Comparison of ENCODE assay signal across 21 cellular contexts in the genomic region with DNA sequence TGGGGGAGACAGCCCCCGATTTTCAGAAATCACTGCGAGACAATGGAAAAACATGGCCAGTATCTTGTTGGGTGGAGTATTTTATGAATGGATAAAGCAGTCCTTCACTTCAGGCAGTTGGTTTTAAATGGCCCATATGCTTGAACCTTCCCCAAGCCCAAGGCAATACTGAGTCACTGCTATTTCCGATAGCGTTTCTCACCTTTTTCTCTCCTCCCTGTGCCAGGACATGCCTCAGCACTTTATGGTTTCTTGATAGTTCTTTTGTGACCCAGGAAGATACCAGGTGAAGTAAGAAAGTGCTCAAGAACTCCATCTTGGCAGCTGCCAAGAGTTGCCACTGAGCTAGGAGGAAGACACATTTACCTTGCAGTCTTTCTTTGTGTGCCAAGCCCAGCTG. TPM values are rescaled to one million over a fixed set of nuclear protein-coding genes. Genes with fewer than 3 reads are reported as not detected.
DNase-seq lines count a peak whose midpoint lies in the region; ATAC-seq, FAIRE-seq and TF ChIP-seq lines count a peak whose summit lies in the region.
"Had no signal": no experiment of that assay in that cellular context is flagged by ENCODE, and none has a peak within 500 bp of the region (broad histone marks: within the 10 kb centered on the region; RNA-seq: fewer than 3 reads in every experiment).

No MANE protein-coding gene starts in this region.

- no peaks in the 10 kb centered on the region for H3K36me3 Mint-ChIP-seq in progenitor cell of endocrine pancreas (ENCODE audit: insufficient read depth)
- H3K36me3 Mint-ChIP-seq: CD14-positive monocyte; CD8-positive, alpha-beta T cell had no signal

- no peaks in the 10 kb centered on the region for H4K20me1 ChIP-seq in keratinocyte (ENCODE audit: control insufficient read depth, extremely low read depth, insufficient read depth, low read length)

- peaks cover 3% of the 10 kb centered on the region for H3K27me3 Mint-ChIP-seq in progenitor cell of endocrine pancreas

- H3K4me1 ChIP-seq in left ventricle myocardium inferior (peaks cover 6% of the 10 kb centered on the region), keratinocyte (ENCODE audit: control insufficient read depth, extremely low read depth, insufficient read depth, low read length) (peaks cover 13% of the 10 kb centered on the region), uterus (no peaks in the 10 kb centered on the region)
- H3K4me1 ChIP-seq: BE2C, HAP-1 had no signal

- H3K27ac Mint-ChIP-seq in progenitor cell of endocrine pancreas: no peak overlapping the region
- H3K27ac Mint-ChIP-seq: CD14-positive monocyte; CD8-positive, alpha-beta T cell had no signal

- H3K9me3 ChIP-seq in left ventricle myocardium inferior (replicated peaks) (no peaks in the 10 kb centered on the region), keratinocyte (ENCODE audit: control insufficient read depth, low read depth, low read length) (no peaks in the 10 kb centered on the region), uterus (no peaks in the 10 kb centered on the region)
- H3K9me3 ChIP-seq: BE2C, HAP-1 had no signal

- no peak overlapping the region for H3K9ac ChIP-seq in keratinocyte (ENCODE audit: control insufficient read depth, extremely low read depth, insufficient read depth, low read length)

- no peaks in the 10 kb centered on the region for H3K9me1 ChIP-seq in keratinocyte (ENCODE audit: control insufficient read depth, extremely low read depth, insufficient read depth, low read length)

- TF ChIP-seq CTCF in left ventricle myocardium inferior (IDR thresholded peaks at IDR 0.05; ENCODE audit: borderline replicate concordance) (no peak), bronchial epithelial cell (IDR thresholded peaks at IDR 0.05; ENCODE audit: insufficient read depth, low read length, severe bottlenecking) (no peak), keratinocyte (optimal IDR thresholded peaks at IDR 0.05 in 1 of 3, IDR thresholded peaks at IDR 0.05 in 1 of 3, conservative IDR thresholded peaks at IDR 0.05 in 1 of 3; ENCODE audit: extremely low read depth in 1 of 3, insufficient read depth in 2 of 3, low read length in 3 of 3) (no peak), uterus (IDR thresholded peaks at IDR 0.05) (no peak), progenitor cell of endocrine pancreas (IDR thresholded peaks at IDR 0.05; ENCODE audit: unreplicated experiment) (no peak)

- no peak overlapping the region for H3K4me3 ChIP-seq in left ventricle myocardium inferior
- H3K4me3 ChIP-seq in bronchial epithelial cell (ENCODE audit: low read depth, low read length): no peak overlapping the region
- no peak overlapping the region for H3K4me3 ChIP-seq in keratinocyte (ENCODE audit: control insufficient read depth in 2 of 3, extremely low read depth in 1 of 3, insufficient read depth in 2 of 3, low read depth in 1 of 3, low read length in 3 of 3)
- no peak overlapping the region for H3K4me3 ChIP-seq in uterus
- H3K4me3 ChIP-seq: HAP-1 had no signal

- H3K4me2 ChIP-seq in keratinocyte (ENCODE audit: control insufficient read depth, extremely low read depth, insufficient read depth, low read depth, low read length): peak overlapping the region; percentile 20

- H3K4me3 Mint-ChIP-seq in progenitor cell of endocrine pancreas (ENCODE audit: low read depth): no peak overlapping the region
- H3K4me3 Mint-ChIP-seq: CD14-positive monocyte; CD8-positive, alpha-beta T cell had no signal

- H3K36me3 ChIP-seq in left ventricle myocardium inferior (no peaks in the 10 kb centered on the region), bronchial epithelial cell (ENCODE audit: control insufficient read depth, insufficient read depth, low read length) (no peaks in the 10 kb centered on the region), keratinocyte (ENCODE audit: control insufficient read depth in 2 of 2, extremely low read depth in 1 of 2, insufficient read depth in 2 of 2, low read length in 2 of 2) (no peaks in the 10 kb centered on the region), uterus (no peaks in the 10 kb centered on the region)
- H3K36me3 ChIP-seq: BE2C, HAP-1 had no signal

- DNase-seq in left ventricle myocardium inferior (no peak), left ventricle myocardium superior (no peak), bronchial epithelial cell (ENCODE audit: low read depth) (peak; percentile 42), keratinocyte (ENCODE audit: low read depth, low spot score) (peak; percentile 5), uterus (no peak), NCI-H2107 treated with DMSO at 0.1 percent for 48 hours (lab: John Stamatoyannopoulos, UW; ENCODE audit: unreplicated experiment) (no peak), progenitor cell of endocrine pancreas (ENCODE audit: low spot score, unreplicated experiment) (no peak), C1 segment of cervical spinal cord (lab: John Stamatoyannopoulos, UW) (no peak)
- DNase-seq: BE2C; CD8-positive, alpha-beta T cell; COR-L47; DND-41; GDM1 had no signal

- no peak for TF ChIP-seq POLR2A in uterus (IDR thresholded peaks at IDR 0.05)

- H3K27ac ChIP-seq in left ventricle myocardium inferior (replicated peaks): peak overlapping the region; percentile 64
- no peak overlapping the region for H3K27ac ChIP-seq in keratinocyte (ENCODE audit: control insufficient read depth, insufficient read depth, low read length)
- H3K27ac ChIP-seq in uterus: peak overlapping the region; percentile 23 to 53

- H2AFZ ChIP-seq in keratinocyte (ENCODE audit: control insufficient read depth, low read length): peak overlapping the region; percentile 27

- no peaks in the 10 kb centered on the region for H3K4me1 Mint-ChIP-seq in progenitor cell of endocrine pancreas (ENCODE audit: low read depth)

- no peaks in the 10 kb centered on the region for H3K79me2 ChIP-seq in keratinocyte (ENCODE audit: control insufficient read depth, insufficient read depth, low read length)

- dilution Hi-C loops in keratinocyte (cut with MboI; ENCODE audit: extremely low pct_ligation_motif_present, low sequenced_read_pairs): no loop called here

- FAIRE-seq in bronchial epithelial cell (lab: Jason Lieb, UNC) (no peak), keratinocyte (lab: Jason Lieb, UNC) (peak; percentile 83)
- FAIRE-seq: A204.1, D721Med, GM12892, H1 had no signal

- H3K9me3 Mint-ChIP-seq in progenitor cell of endocrine pancreas (ENCODE audit: low read depth): peaks cover 17% of the 10 kb centered on the region
- H3K9me3 Mint-ChIP-seq: CD8-positive, alpha-beta T cell had no signal

- no peaks in the 10 kb centered on the region for H3K27me3 ChIP-seq in left ventricle myocardium inferior (ENCODE audit: low read depth)
- H3K27me3 ChIP-seq in bronchial epithelial cell (ENCODE audit: control insufficient read depth, insufficient read depth, low read length): no peaks in the 10 kb centered on the region
- H3K27me3 ChIP-seq in keratinocyte (ENCODE audit: control insufficient read depth, extremely low read depth, insufficient read depth, low read length): no peaks in the 10 kb centered on the region
- H3K27me3 ChIP-seq in uterus: no peaks in the 10 kb centered on the region
- H3K27me3 ChIP-seq: BE2C had no signal

- intact Hi-C loops in left ventricle myocardium inferior (cut with micrococcal nuclease): no loop called here
- intact Hi-C loops in left ventricle myocardium superior (cut with micrococcal nuclease): no loop called here
- intact Hi-C loops in uterus (cut with DNase I; ENCODE audit: low total_unique reads): no loop called here

- no peak for ATAC-seq in left ventricle myocardium superior
- ATAC-seq: CD8-positive, alpha-beta T cell had no signal

RNA-seq across cellular contexts. Expression of a gene that starts 26.8 kb away (rescaled TPM):
- total RNA-seq in left ventricle myocardium inferior (not detected), left ventricle myocardium superior (not detected), bronchial epithelial cell (not detected in 2 replicates), uterus (under 1 TPM in 1 of 4 donors, not detected in 3; 0.21 TPM), progenitor cell of endocrine pancreas (not detected in 2 replicates)
- 0.03 TPM in 1 of 3 replicates, not detected in the others for polyA plus RNA-seq in keratinocyte
- polyA plus RNA-seq in keratinocyte (2011; ENCODE audit: low read depth): not detected
- polyA plus RNA-seq in keratinocyte (2011; cell fraction: cytosol; rRNA removed): 0.05 TPM in 1 of 2 replicates, not detected in the other
- polyA plus RNA-seq in keratinocyte (2011; cell fraction: nucleus; rRNA removed): not detected in 2 replicates
- 0.07 TPM in 1 of 2 replicates, not detected in the other for polyA plus RNA-seq in keratinocyte (2012; ENCODE audit: low replicate concordance)
- not detected in 3 replicates for polyA minus RNA-seq in keratinocyte
- polyA minus RNA-seq in keratinocyte (2011; cell fraction: cytosol; rRNA and poly(A)+ RNA removed): not detected
- polyA minus RNA-seq in keratinocyte (2011; cell fraction: nucleus; rRNA and poly(A)+ RNA removed): not detected in 2 replicates
- total RNA-seq: CD8-positive, alpha-beta T cell; H1; HT-29 had no signal
- polyA plus RNA-seq: AG04450, CD14-positive monocyte, H1 had no signal

Comparison
In these comparisons a context has a peak if more than half of its experiments do, and no peak if none do; other contexts are left out.
1. DNase-seq: peak in bronchial epithelial cell (single experiment) and keratinocyte (single experiment); none in left ventricle myocardium inferior (single experiment), left ventricle myocardium superior (single experiment), uterus (0 of 2), NCI-H2107 treated with DMSO at 0.1 percent for 48 hours (single experiment), progenitor cell of endocrine pancreas (single experiment) and C1 segment of cervical spinal cord (0 of 14).